In the genomic region with DNA sequence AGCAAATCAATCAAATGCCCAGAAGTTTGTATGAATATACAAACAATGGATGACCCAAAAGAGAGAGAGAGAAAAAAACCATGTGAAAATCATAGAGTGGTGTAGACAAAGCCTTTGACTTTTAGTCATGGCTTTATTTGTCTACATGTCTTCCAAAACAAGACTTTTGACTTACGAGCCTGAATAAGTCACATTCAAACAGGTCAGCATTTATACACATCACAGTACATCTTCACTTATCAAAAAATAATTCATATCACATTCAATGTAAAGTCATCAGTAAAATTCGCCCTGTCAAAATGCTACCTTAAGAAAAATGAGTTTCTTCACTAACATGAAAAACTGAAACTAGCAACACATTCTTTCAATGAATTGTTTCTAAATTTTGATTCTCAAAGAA, we compare ENCODE assay signal across 10 cellular contexts. TPM values are rescaled to one million over a fixed set of nuclear protein-coding genes. Genes with fewer than 3 reads are reported as not detected.
DNase-seq lines count a peak whose midpoint lies in the region; TF ChIP-seq lines count a peak whose summit lies in the region.
"Had no signal": no experiment of that assay in that cellular context is flagged by ENCODE, and none has a peak within 500 bp of the region (broad histone marks: within the 10 kb centered on the region; RNA-seq: fewer than 3 reads in every experiment).

No MANE protein-coding gene starts in this region.

- H3K9me3 Mint-ChIP-seq in dendritic cell treated with granulocyte-macrophage colony-stimulating factor and Interleukin-4, amounts not matched to agents 40 ng/mL and 50 ng/mL, for 4 days, result no peaks in the 10 kb centered on the region
- H3K9me3 Mint-ChIP-seq: GM23338 had no signal

- no peak for DNase-seq in central memory CD4-positive, alpha-beta T cell
- DNase-seq in NCI-H187 treated with DMSO at 0.1 percent for 48 hours (lab: John Stamatoyannopoulos, UW), result no peak
- DNase-seq in prostate gland (ENCODE audit: low spot score), result no peak
- DNase-seq: DMS79 treated with DMSO at 0.1 percent for 48 hours, Kasumi-1 had no signal

- H3K36me3 ChIP-seq in OCI-LY3 (replicated peaks; ENCODE audit: low read depth, low read length) (peaks cover 21% of the 10 kb centered on the region), rectal smooth muscle tissue (ENCODE audit: control insufficient read depth, insufficient read depth, low read length) (no peaks in the 10 kb centered on the region), prostate gland (no peaks in the 10 kb centered on the region)

- no peaks in the 10 kb centered on the region for H3K27me3 Mint-ChIP-seq in dendritic cell treated with granulocyte-macrophage colony-stimulating factor and Interleukin-4, amounts not matched to agents 40 ng/mL and 50 ng/mL, for 4 days

- peak overlapping the region; percentile 89 for H3K4me3 Mint-ChIP-seq in dendritic cell treated with granulocyte-macrophage colony-stimulating factor and Interleukin-4, amounts not matched to agents 40 ng/mL and 50 ng/mL, for 4 days
- H3K4me3 Mint-ChIP-seq: GM23338 had no signal

- H3K4me1 Mint-ChIP-seq in dendritic cell treated with granulocyte-macrophage colony-stimulating factor and Interleukin-4, amounts not matched to agents 40 ng/mL and 50 ng/mL, for 4 days (ENCODE audit: low read depth), result peaks cover 51% of the 10 kb centered on the region

- H3K4me1 ChIP-seq in OCI-LY3 (ENCODE audit: low read length) (peaks cover 41% of the 10 kb centered on the region), rectal smooth muscle tissue (ENCODE audit: control insufficient read depth, insufficient read depth, low read length) (peaks cover 10% of the 10 kb centered on the region), prostate gland (replicated peaks) (no peaks in the 10 kb centered on the region)

- H3K9ac ChIP-seq in OCI-LY3 (ENCODE audit: low read length), result peak overlapping the region; percentile 93
- H3K9ac ChIP-seq in rectal smooth muscle tissue (ENCODE audit: low read length), result no peak overlapping the region

- no peak overlapping the region for H2AFZ ChIP-seq in OCI-LY3 (ENCODE audit: low read depth, low read length)
- H2AFZ ChIP-seq: GM23338 had no signal

- peaks cover 31% of the 10 kb centered on the region for H3K36me3 Mint-ChIP-seq in dendritic cell treated with granulocyte-macrophage colony-stimulating factor and Interleukin-4, amounts not matched to agents 40 ng/mL and 50 ng/mL, for 4 days (ENCODE audit: low read depth)

- intact Hi-C loops in dendritic cell treated with granulocyte-macrophage colony-stimulating factor and Interleukin-4, amounts not matched to agents 40 ng/mL and 50 ng/mL, for 4 days (cut with micrococcal nuclease), result loop anchor here (10.0 kb wide), 1 partner anchor 342 kb away; no protein-coding TSS in a partner anchor
- intact Hi-C loops in prostate gland (cut with DNase I), result no loop called here

- no peaks in the 10 kb centered on the region for H3K27me3 ChIP-seq in OCI-LY3 (ENCODE audit: low read depth, low read length)
- H3K27me3 ChIP-seq in rectal smooth muscle tissue (ENCODE audit: control insufficient read depth, insufficient read depth, low read length), result no peaks in the 10 kb centered on the region
- H3K27me3 ChIP-seq in prostate gland (replicated peaks; ENCODE audit: insufficient read depth), result no peaks in the 10 kb centered on the region

- peaks cover 76% of the 10 kb centered on the region for H3K79me2 ChIP-seq in OCI-LY3 (ENCODE audit: low read length)

- no peak for TF ChIP-seq POLR2A in prostate gland (IDR thresholded peaks at IDR 0.05)

- TF ChIP-seq CTCF in OCI-LY3 (IDR thresholded peaks at IDR 0.05; ENCODE audit: low read depth, low read length) (no peak), prostate gland (IDR thresholded peaks at IDR 0.05) (no peak)

- H3K27ac ChIP-seq in OCI-LY3 (ENCODE audit: low read length), result no peak overlapping the region
- no peak overlapping the region for H3K27ac ChIP-seq in rectal smooth muscle tissue (ENCODE audit: low read depth, low read length)
- H3K27ac ChIP-seq in prostate gland, result no peak overlapping the region

- H3K9me3 ChIP-seq in OCI-LY3 (ENCODE audit: insufficient read depth, low read length) (no peaks in the 10 kb centered on the region), prostate gland (no peaks in the 10 kb centered on the region)

- peaks cover 24% of the 10 kb centered on the region for H4K20me1 ChIP-seq in OCI-LY3 (ENCODE audit: insufficient read depth, low read length)

- peak overlapping the region; percentile 37 for H3K27ac Mint-ChIP-seq in dendritic cell treated with granulocyte-macrophage colony-stimulating factor and Interleukin-4, amounts not matched to agents 40 ng/mL and 50 ng/mL, for 4 days
- H3K27ac Mint-ChIP-seq: GM23338 had no signal

- peak overlapping the region; percentile 90 for H3K4me2 ChIP-seq in OCI-LY3 (ENCODE audit: low read length)
- H3K4me2 ChIP-seq: GM23338 had no signal

- 80% methylated on average over 2 of the region's 2 CpGs for WGBS in prostate gland

- H3K4me3 ChIP-seq in GM08714 (ENCODE audit: low read length) (peak overlapping the region; percentile 92; the same call in 1 of the 2 replicates), OCI-LY3 (ENCODE audit: low read length) (peak overlapping the region; percentile 96), rectal smooth muscle tissue (ENCODE audit: low read length) (peak overlapping the region; percentile 23), prostate gland (no peak overlapping the region)
- H3K4me3 ChIP-seq: GM23338 had no signal

RNA-seq across cellular contexts. Expression of gene IFIH1, which starts 1.9 kb away (rescaled TPM):
- total RNA-seq in prostate gland, result 10 to 100 TPM; 13.1 to 14.7 TPM

RNA-seq across cellular contexts. Expression of gene GCA, which starts 27.3 kb away (rescaled TPM):
- total RNA-seq in prostate gland, result 10 to 100 TPM; 29.5 to 42.9 TPM

Comparison
In these comparisons a context has a peak if more than half of its experiments do, and no peak if none do; other contexts are left out.
1. H3K4me3 ChIP-seq: peak in GM08714 (single experiment), OCI-LY3 (single experiment) and rectal smooth muscle tissue (single experiment); none in prostate gland (0 of 2).